ENCODE assay signal across 16 cellular contexts in the genomic region with DNA sequence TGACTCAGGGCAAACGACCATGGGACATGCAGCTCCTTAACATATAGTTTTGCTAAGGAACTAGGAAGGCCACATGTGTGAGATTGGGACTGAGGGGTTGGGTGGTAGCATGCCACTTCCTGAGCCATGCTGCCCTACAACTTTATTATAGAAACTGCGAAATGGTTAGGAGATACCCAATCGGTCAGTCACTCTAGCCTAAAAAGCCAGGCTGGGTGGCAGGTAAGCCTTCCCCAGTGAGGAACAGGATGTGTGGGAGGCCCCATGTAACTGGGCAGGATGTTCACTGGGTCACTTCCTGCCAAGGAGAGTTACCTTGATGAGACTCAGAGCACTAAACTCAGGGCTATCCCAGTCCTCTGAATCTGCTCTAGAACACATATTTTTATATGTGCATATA.
A peak's percentile ranks its signal among the peaks of the same experiment; 100 is the strongest.
DNase-seq lines count a peak whose midpoint lies in the region; ATAC-seq, FAIRE-seq and TF ChIP-seq lines count a peak whose summit lies in the region.
"Had no signal": no experiment of that assay in that cellular context is flagged by ENCODE, and none has a peak within 500 bp of the region (broad histone marks: within the 10 kb centered on the region; RNA-seq: fewer than 3 reads in every experiment).

No MANE protein-coding gene starts in this region.

- H3K4me3 ChIP-seq in DOHH2 (ENCODE audit: low read length) (peak overlapping the region; percentile 37), keratinocyte (ENCODE audit: control insufficient read depth in 2 of 3, extremely low read depth in 1 of 3, insufficient read depth in 2 of 3, low read depth in 1 of 3, low read length in 3 of 3) (no peak overlapping the region)
- H3K4me3 ChIP-seq: BLaER1 treated with 17β-estradiol and CSF1 and Interleukin-3, amounts not matched to agents 10 nM and 100 nM; left ventricle myocardium inferior had no signal

- H3K27ac ChIP-seq in DOHH2 (ENCODE audit: low read depth, low read length) (no peak overlapping the region), keratinocyte (ENCODE audit: control insufficient read depth, insufficient read depth, low read length) (no peak overlapping the region)
- H3K27ac ChIP-seq: BLaER1 treated with 17β-estradiol and CSF1 and Interleukin-3, amounts not matched to agents 10 nM and 100 nM; left ventricle myocardium inferior had no signal

- dilution Hi-C loops in keratinocyte (cut with MboI; ENCODE audit: extremely low pct_ligation_motif_present, low sequenced_read_pairs), result no loop called here

- H3K4me2 ChIP-seq in DOHH2 (ENCODE audit: low read length) (peak overlapping the region; percentile 40), keratinocyte (ENCODE audit: control insufficient read depth, extremely low read depth, insufficient read depth, low read depth, low read length) (no peak overlapping the region)
- H3K4me2 ChIP-seq: BLaER1 treated with 17β-estradiol and CSF1 and Interleukin-3, amounts not matched to agents 10 nM and 100 nM had no signal

- TF ChIP-seq CTCF in DOHH2 (IDR thresholded peaks at IDR 0.05; ENCODE audit: low read depth, low read length, poor library complexity, severe bottlenecking) (no peak), keratinocyte (optimal IDR thresholded peaks at IDR 0.05 in 1 of 3, IDR thresholded peaks at IDR 0.05 in 1 of 3, conservative IDR thresholded peaks at IDR 0.05 in 1 of 3; ENCODE audit: extremely low read depth in 1 of 3, insufficient read depth in 2 of 3, low read length in 3 of 3) (no peak)

- DNase-seq in activated CD4-positive, alpha-beta T cell treated with anti-CD3 and anti-CD28 coated beads, Interleukin-2, amount 50 U/mL, for 48 hours, result peak; percentile 43 to 58
- DNase-seq in keratinocyte (ENCODE audit: low read depth, low spot score) (no peak), globus pallidus (ENCODE audit: low spot score) (no peak)
- DNase-seq: left ventricle myocardium inferior, NCI-H1417, NCI-H69, nucleus accumbens had no signal

- H3K36me3 ChIP-seq in DOHH2 (ENCODE audit: control insufficient read depth, low read length), result no peaks in the 10 kb centered on the region
- no peaks in the 10 kb centered on the region for H3K36me3 ChIP-seq in keratinocyte (ENCODE audit: control insufficient read depth in 2 of 2, extremely low read depth in 1 of 2, insufficient read depth in 2 of 2, low read length in 2 of 2)
- H3K36me3 ChIP-seq: BLaER1 treated with 17β-estradiol and CSF1 and Interleukin-3, amounts not matched to agents 10 nM and 100 nM; left ventricle myocardium inferior had no signal

- no peak for FAIRE-seq in keratinocyte (lab: Jason Lieb, UNC)
- FAIRE-seq: G401.6, H54, HTR-8/SVneo had no signal

- no peak overlapping the region for H3K9ac ChIP-seq in keratinocyte (ENCODE audit: control insufficient read depth, extremely low read depth, insufficient read depth, low read length)
- H3K9ac ChIP-seq: BLaER1 treated with 17β-estradiol and CSF1 and Interleukin-3, amounts not matched to agents 10 nM and 100 nM had no signal

- H3K4me1 ChIP-seq in DOHH2 (ENCODE audit: control insufficient read depth, low read length) (peaks cover 47% of the 10 kb centered on the region), keratinocyte (ENCODE audit: control insufficient read depth, extremely low read depth, insufficient read depth, low read length) (peaks cover 20% of the 10 kb centered on the region)

- ATAC-seq in GM21367 (IDR thresholded peaks at IDR 0.05; ENCODE audit: unreplicated experiment) (peak; percentile 53), HG03025 (IDR thresholded peaks at IDR 0.05; ENCODE audit: low FRiP score, unreplicated experiment) (no peak), esophagus mucosa (no peak), GM21390 (IDR thresholded peaks at IDR 0.05; ENCODE audit: unreplicated experiment) (no peak)

- H3K79me2 ChIP-seq in DOHH2 (ENCODE audit: control insufficient read depth, low read length), result no peaks in the 10 kb centered on the region
- no peaks in the 10 kb centered on the region for H3K79me2 ChIP-seq in keratinocyte (ENCODE audit: control insufficient read depth, insufficient read depth, low read length)

- H3K27me3 ChIP-seq in DOHH2 (ENCODE audit: control insufficient read depth, low read length), result no peaks in the 10 kb centered on the region
- no peaks in the 10 kb centered on the region for H3K27me3 ChIP-seq in keratinocyte (ENCODE audit: control insufficient read depth, extremely low read depth, insufficient read depth, low read length)
- H3K27me3 ChIP-seq: BLaER1 treated with 17β-estradiol and CSF1 and Interleukin-3, amounts not matched to agents 10 nM and 100 nM had no signal

- H3K9me3 ChIP-seq in DOHH2 (ENCODE audit: control insufficient read depth, insufficient read depth, low read length), result no peaks in the 10 kb centered on the region
- no peaks in the 10 kb centered on the region for H3K9me3 ChIP-seq in keratinocyte (ENCODE audit: control insufficient read depth, low read depth, low read length)
- H3K9me3 ChIP-seq: left ventricle myocardium inferior had no signal

- no peaks in the 10 kb centered on the region for H3K9me2 ChIP-seq in DOHH2 (replicated peaks; ENCODE audit: control insufficient read depth, low read length)

- peaks cover 4% of the 10 kb centered on the region; the same call in 1 of the 2 replicates for H3F3A ChIP-seq in DOHH2 (ENCODE audit: control insufficient read depth, insufficient read depth)

- H3K9me1 ChIP-seq in keratinocyte (ENCODE audit: control insufficient read depth, extremely low read depth, insufficient read depth, low read length), result no peaks in the 10 kb centered on the region

- H4K20me1 ChIP-seq in DOHH2 (ENCODE audit: control insufficient read depth, insufficient read depth, low read depth, low read length) (no peaks in the 10 kb centered on the region), keratinocyte (ENCODE audit: control insufficient read depth, extremely low read depth, insufficient read depth, low read length) (no peaks in the 10 kb centered on the region)
- H4K20me1 ChIP-seq: BLaER1 treated with 17β-estradiol and CSF1 and Interleukin-3, amounts not matched to agents 10 nM and 100 nM had no signal

- H2AFZ ChIP-seq in keratinocyte (ENCODE audit: control insufficient read depth, low read length), result peak overlapping the region; percentile 24

Comparison
In these comparisons a context has a peak if more than half of its experiments do, and no peak if none do; other contexts are left out.
1. DNase-seq: peak in activated CD4-positive, alpha-beta T cell treated with anti-CD3 and anti-CD28 coated beads, Interleukin-2, amount 50 U/mL, for 48 hours (2 of 2); none in keratinocyte (single experiment) and globus pallidus (single experiment).